7 cellular contexts compared by ENCODE assay signal in the genomic region with DNA sequence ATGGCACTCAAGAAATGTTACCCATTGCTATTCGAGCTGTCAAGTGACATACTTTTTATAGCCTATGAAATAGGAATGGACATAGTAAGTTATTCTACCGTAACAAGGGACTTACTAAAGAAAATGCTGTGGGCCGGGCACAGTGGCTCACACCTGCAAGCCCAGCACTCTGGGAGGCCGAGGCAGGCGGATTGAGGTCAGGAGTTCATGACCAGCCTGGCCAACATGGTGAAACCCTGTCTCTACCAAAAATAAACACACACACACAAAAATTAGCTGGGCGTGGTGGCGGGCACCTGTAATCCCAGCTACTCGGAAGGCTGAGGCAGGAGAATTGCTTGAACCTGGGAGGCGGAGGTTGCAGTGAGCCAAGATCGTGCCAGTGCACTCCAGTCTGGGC. TPM values are rescaled to one million over a fixed set of nuclear protein-coding genes. Genes with fewer than 3 reads are reported as not detected.
"Had no signal": no experiment of that assay in that cellular context is flagged by ENCODE, and none has a peak within 500 bp of the region (broad histone marks: within the 10 kb centered on the region; RNA-seq: fewer than 3 reads in every experiment).

No MANE protein-coding gene starts in this region.

RNA-seq across cellular contexts. Expression of a gene that starts 53.0 kb away (rescaled TPM):
- total RNA-seq: K562, M059J, NCI-H460, PC-9, Right ventricle myocardium superior, RPMI7951, SJSA1 had no signal
